ENCODE assay signal across 1 cellular context in genomic region chr11:76376746-76377558, GRCh38.
TF ChIP-seq lines count a peak whose summit lies in the region.

No MANE protein-coding gene starts in this region.

TF ChIP-seq in GM12878, 131 proteins besides CTCF, POLR2A, EP300 and RAD21 (continues in another document):
- TF ChIP-seq HDAC6 (IDR thresholded peaks at IDR 0.05; ENCODE audit: unreplicated experiment): no peak
- TF ChIP-seq ZNF384 (IDR thresholded peaks at IDR 0.05; ENCODE audit: borderline replicate concordance, low read depth, low read length): no peak
- no peak for TF ChIP-seq SP1 (IDR thresholded peaks at IDR 0.05; ENCODE audit: low read depth, low read length)
- TF ChIP-seq KAT2A (conservative IDR thresholded peaks at IDR 0.05; ENCODE audit: control insufficient read depth, low read depth, low read length): no peak
- TF ChIP-seq, protein P1, sequence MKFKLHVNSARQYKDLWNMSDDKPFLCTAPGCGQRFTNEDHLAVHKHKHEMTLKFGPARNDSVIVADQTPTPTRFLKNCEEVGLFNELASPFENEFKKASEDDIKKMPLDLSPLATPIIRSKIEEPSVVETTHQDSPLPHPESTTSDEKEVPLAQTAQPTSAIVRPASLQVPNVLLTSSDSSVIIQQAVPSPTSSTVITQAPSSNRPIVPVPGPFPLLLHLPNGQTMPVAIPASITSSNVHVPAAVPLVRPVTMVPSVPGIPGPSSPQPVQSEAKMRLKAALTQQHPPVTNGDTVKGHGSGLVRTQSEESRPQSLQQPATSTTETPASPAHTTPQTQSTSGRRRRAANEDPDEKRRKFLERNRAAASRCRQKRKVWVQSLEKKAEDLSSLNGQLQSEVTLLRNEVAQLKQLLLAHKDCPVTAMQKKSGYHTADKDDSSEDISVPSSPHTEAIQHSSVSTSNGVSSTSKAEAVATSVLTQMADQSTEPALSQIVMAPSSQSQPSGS (IDR thresholded peaks at IDR 0.05; ENCODE audit: low read length): peak; percentile 72
- TF ChIP-seq, protein P2, sequence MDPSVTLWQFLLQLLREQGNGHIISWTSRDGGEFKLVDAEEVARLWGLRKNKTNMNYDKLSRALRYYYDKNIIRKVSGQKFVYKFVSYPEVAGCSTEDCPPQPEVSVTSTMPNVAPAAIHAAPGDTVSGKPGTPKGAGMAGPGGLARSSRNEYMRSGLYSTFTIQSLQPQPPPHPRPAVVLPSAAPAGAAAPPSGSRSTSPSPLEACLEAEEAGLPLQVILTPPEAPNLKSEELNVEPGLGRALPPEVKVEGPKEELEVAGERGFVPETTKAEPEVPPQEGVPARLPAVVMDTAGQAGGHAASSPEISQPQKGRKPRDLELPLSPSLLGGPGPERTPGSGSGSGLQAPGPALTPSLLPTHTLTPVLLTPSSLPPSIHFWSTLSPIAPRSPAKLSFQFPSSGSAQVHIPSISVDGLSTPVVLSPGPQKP (IDR thresholded peaks at IDR 0.05; ENCODE audit: low read depth, low read length): peak; percentile 69; the same call in 1 of the 2 replicates
- TF ChIP-seq CBX3 (IDR thresholded peaks at IDR 0.05; ENCODE audit: borderline replicate concordance, low read depth): no peak
- TF ChIP-seq YBX1 (IDR thresholded peaks at IDR 0.05): no peak
- peak; percentile 58; the same call in 1 of the 2 replicates for TF ChIP-seq ZSCAN29 (IDR thresholded peaks at IDR 0.05)
- no peak for TF ChIP-seq NKRF (conservative IDR thresholded peaks at IDR 0.05)
- TF ChIP-seq EZH2 (IDR thresholded peaks at IDR 0.05; ENCODE audit: borderline replicate concordance, control insufficient read depth, low read depth, low read length): no peak
- TF ChIP-seq ETV6 (conservative IDR thresholded peaks at IDR 0.05 in 1 of 2, IDR thresholded peaks at IDR 0.05 in 1 of 2; ENCODE audit: borderline replicate concordance in 1 of 2, low read depth in 1 of 2): peak in 1 of 2 experiments; percentile 68; a peak in 2 of 4 replicates
- TF ChIP-seq, protein P3, sequence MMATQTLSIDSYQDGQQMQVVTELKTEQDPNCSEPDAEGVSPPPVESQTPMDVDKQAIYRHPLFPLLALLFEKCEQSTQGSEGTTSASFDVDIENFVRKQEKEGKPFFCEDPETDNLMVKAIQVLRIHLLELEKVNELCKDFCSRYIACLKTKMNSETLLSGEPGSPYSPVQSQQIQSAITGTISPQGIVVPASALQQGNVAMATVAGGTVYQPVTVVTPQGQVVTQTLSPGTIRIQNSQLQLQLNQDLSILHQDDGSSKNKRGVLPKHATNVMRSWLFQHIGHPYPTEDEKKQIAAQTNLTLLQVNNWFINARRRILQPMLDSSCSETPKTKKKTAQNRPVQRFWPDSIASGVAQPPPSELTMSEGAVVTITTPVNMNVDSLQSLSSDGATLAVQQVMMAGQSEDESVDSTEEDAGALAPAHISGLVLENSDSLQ (IDR thresholded peaks at IDR 0.05): no peak
- peak; percentile 95 for TF ChIP-seq NFIC (IDR thresholded peaks at IDR 0.05; ENCODE audit: low read depth, low read length)
- TF ChIP-seq, protein P4, sequence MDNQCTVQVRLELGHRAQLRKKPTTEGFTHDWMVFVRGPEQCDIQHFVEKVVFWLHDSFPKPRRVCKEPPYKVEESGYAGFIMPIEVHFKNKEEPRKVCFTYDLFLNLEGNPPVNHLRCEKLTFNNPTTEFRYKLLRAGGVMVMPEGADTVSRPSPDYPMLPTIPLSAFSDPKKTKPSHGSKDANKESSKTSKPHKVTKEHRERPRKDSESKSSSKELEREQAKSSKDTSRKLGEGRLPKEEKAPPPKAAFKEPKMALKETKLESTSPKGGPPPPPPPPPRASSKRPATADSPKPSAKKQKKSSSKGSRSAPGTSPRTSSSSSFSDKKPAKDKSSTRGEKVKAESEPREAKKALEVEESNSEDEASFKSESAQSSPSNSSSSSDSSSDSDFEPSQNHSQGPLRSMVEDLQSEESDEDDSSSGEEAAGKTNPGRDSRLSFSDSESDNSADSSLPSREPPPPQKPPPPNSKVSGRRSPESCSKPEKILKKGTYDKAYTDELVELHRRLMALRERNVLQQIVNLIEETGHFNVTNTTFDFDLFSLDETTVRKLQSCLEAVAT (IDR thresholded peaks at IDR 0.05): no peak
- no peak for TF ChIP-seq RELA (IDR thresholded peaks at IDR 0.05; ENCODE audit: borderline replicate concordance, partially characterized antibody)
- peak; percentile 65; the same call in 1 of the 2 replicates for TF ChIP-seq GABPA (IDR thresholded peaks at IDR 0.05; ENCODE audit: low read depth)
- TF ChIP-seq ZNF207 (IDR thresholded peaks at IDR 0.05; ENCODE audit: borderline replicate concordance): no peak
- no peak for TF ChIP-seq HDGF (IDR thresholded peaks at IDR 0.05)
- TF ChIP-seq ZNF24 (IDR thresholded peaks at IDR 0.05): 0 out of 2 replicates have a peak, but pooled peaks have one; percentile 21
- no peak for TF ChIP-seq HCFC1 (IDR thresholded peaks at IDR 0.05; ENCODE audit: low read length)
- TF ChIP-seq RBBP5 (conservative IDR thresholded peaks at IDR 0.05): no peak
- peak; percentile 98 for TF ChIP-seq RUNX3 (IDR thresholded peaks at IDR 0.05; ENCODE audit: low read length)
- TF ChIP-seq SPI1 (IDR thresholded peaks at IDR 0.05; ENCODE audit: borderline replicate concordance, insufficient read depth, low read depth, low read length): peak; percentile 8; the same call in 1 of the 2 replicates
- no peak for TF ChIP-seq NR2C2 (IDR thresholded peaks at IDR 0.05; ENCODE audit: borderline replicate concordance, control insufficient read depth, insufficient read length, low read depth)
- no peak for TF ChIP-seq TCF3 (IDR thresholded peaks at IDR 0.05; ENCODE audit: borderline replicate concordance, insufficient read depth, low read depth, low read length)
- TF ChIP-seq MEF2B (IDR thresholded peaks at IDR 0.05; ENCODE audit: partially characterized antibody, poor library complexity, severe bottlenecking): no peak
- TF ChIP-seq ZNF622 (IDR thresholded peaks at IDR 0.05): no peak
- TF ChIP-seq FOXK2 (IDR thresholded peaks at IDR 0.05): no peak
- no peak for TF ChIP-seq RB1 (IDR thresholded peaks at IDR 0.05; ENCODE audit: borderline replicate concordance)
- TF ChIP-seq FOXM1 (IDR thresholded peaks at IDR 0.05; ENCODE audit: low read depth, low read length): peak; percentile 79; the same call in 1 of the 2 replicates
- peak; percentile 52; the same call in 1 of the 2 replicates for TF ChIP-seq PAX5 (IDR thresholded peaks at IDR 0.05; ENCODE audit: borderline replicate concordance, low read depth, low read length)
- TF ChIP-seq HDAC2 (IDR thresholded peaks at IDR 0.05): no peak
- no peak for TF ChIP-seq NBN (IDR thresholded peaks at IDR 0.05)
- TF ChIP-seq MTA3 (IDR thresholded peaks at IDR 0.05; ENCODE audit: borderline replicate concordance, low read length): peak; percentile 89; the same call in 1 of the 2 replicates
- TF ChIP-seq, protein P5, sequence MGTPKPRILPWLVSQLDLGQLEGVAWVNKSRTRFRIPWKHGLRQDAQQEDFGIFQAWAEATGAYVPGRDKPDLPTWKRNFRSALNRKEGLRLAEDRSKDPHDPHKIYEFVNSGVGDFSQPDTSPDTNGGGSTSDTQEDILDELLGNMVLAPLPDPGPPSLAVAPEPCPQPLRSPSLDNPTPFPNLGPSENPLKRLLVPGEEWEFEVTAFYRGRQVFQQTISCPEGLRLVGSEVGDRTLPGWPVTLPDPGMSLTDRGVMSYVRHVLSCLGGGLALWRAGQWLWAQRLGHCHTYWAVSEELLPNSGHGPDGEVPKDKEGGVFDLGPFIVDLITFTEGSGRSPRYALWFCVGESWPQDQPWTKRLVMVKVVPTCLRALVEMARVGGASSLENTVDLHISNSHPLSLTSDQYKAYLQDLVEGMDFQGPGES (IDR thresholded peaks at IDR 0.05): no peak
- TF ChIP-seq SUPT20H (IDR thresholded peaks at IDR 0.05; ENCODE audit: borderline replicate concordance, control insufficient read depth, low read depth, low read length): no peak
- no peak for TF ChIP-seq KDM1A (IDR thresholded peaks at IDR 0.05; ENCODE audit: borderline replicate concordance)
- TF ChIP-seq CBFB (IDR thresholded peaks at IDR 0.05; ENCODE audit: low read depth): peak; percentile 61; the same call in 1 of the 2 replicates
- TF ChIP-seq, protein P6, sequence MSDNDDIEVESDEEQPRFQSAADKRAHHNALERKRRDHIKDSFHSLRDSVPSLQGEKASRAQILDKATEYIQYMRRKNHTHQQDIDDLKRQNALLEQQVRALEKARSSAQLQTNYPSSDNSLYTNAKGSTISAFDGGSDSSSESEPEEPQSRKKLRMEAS (IDR thresholded peaks at IDR 0.05; ENCODE audit: low read depth, low read length): no peak
- peak; percentile 99 for TF ChIP-seq JUNB (IDR thresholded peaks at IDR 0.05)
- TF ChIP-seq KLF5 (IDR thresholded peaks at IDR 0.05; ENCODE audit: partially characterized antibody): no peak
- TF ChIP-seq NRF1 (conservative IDR thresholded peaks at IDR 0.05; ENCODE audit: low read depth, low read length): no peak
- TF ChIP-seq RAD51 (IDR thresholded peaks at IDR 0.05): no peak
- peak; percentile 72; the same call in 1 of the 2 replicates for TF ChIP-seq DPF2 (IDR thresholded peaks at IDR 0.05)
- no peak for TF ChIP-seq ASH2L (IDR thresholded peaks at IDR 0.05; ENCODE audit: borderline replicate concordance, low read depth)
- TF ChIP-seq, protein P7, sequence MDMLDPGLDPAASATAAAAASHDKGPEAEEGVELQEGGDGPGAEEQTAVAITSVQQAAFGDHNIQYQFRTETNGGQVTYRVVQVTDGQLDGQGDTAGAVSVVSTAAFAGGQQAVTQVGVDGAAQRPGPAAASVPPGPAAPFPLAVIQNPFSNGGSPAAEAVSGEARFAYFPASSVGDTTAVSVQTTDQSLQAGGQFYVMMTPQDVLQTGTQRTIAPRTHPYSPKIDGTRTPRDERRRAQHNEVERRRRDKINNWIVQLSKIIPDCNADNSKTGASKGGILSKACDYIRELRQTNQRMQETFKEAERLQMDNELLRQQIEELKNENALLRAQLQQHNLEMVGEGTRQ (IDR thresholded peaks at IDR 0.05; ENCODE audit: borderline replicate concordance, low read depth, low read length): no peak
- no peak for TF ChIP-seq SIX5 (IDR thresholded peaks at IDR 0.05; ENCODE audit: low read depth, low read length, severe bottlenecking)
- TF ChIP-seq, protein P8, sequence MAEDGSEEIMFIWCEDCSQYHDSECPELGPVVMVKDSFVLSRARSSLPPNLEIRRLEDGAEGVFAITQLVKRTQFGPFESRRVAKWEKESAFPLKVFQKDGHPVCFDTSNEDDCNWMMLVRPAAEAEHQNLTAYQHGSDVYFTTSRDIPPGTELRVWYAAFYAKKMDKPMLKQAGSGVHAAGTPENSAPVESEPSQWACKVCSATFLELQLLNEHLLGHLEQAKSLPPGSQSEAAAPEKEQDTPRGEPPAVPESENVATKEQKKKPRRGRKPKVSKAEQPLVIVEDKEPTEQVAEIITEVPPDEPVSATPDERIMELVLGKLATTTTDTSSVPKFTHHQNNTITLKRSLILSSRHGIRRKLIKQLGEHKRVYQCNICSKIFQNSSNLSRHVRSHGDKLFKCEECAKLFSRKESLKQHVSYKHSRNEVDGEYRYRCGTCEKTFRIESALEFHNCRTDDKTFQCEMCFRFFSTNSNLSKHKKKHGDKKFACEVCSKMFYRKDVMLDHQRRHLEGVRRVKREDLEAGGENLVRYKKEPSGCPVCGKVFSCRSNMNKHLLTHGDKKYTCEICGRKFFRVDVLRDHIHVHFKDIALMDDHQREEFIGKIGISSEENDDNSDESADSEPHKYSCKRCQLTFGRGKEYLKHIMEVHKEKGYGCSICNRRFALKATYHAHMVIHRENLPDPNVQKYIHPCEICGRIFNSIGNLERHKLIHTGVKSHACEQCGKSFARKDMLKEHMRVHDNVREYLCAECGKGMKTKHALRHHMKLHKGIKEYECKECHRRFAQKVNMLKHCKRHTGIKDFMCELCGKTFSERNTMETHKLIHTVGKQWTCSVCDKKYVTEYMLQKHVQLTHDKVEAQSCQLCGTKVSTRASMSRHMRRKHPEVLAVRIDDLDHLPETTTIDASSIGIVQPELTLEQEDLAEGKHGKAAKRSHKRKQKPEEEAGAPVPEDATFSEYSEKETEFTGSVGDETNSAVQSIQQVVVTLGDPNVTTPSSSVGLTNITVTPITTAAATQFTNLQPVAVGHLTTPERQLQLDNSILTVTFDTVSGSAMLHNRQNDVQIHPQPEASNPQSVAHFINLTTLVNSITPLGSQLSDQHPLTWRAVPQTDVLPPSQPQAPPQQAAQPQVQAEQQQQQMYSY (CRISPR knock-in tag; IDR thresholded peaks at IDR 0.05): no peak
- peak; percentile 69 for TF ChIP-seq TCF7 (IDR thresholded peaks at IDR 0.05; ENCODE audit: borderline replicate concordance)
- TF ChIP-seq SREBF1 (IDR thresholded peaks at IDR 0.05; ENCODE audit: low read length): no peak
- TF ChIP-seq CHD2 (IDR thresholded peaks at IDR 0.05; ENCODE audit: borderline replicate concordance, low read depth, low read length): no peak
- no peak for TF ChIP-seq TARDBP (IDR thresholded peaks at IDR 0.05; ENCODE audit: borderline replicate concordance)
- TF ChIP-seq BMI1 (IDR thresholded peaks at IDR 0.05; ENCODE audit: borderline replicate concordance): 0 out of 2 replicates have a peak, but pooled peaks have one; percentile 49
- peak; percentile 69; the same call in 1 of the 2 replicates for TF ChIP-seq JUND (IDR thresholded peaks at IDR 0.05; ENCODE audit: low read depth, low read length)
- TF ChIP-seq WRNIP1 (IDR thresholded peaks at IDR 0.05; ENCODE audit: borderline replicate concordance, low read depth, low read length): no peak
- TF ChIP-seq NR2F1 (conservative IDR thresholded peaks at IDR 0.05): peak; percentile 74
- no peak for TF ChIP-seq MXI1 (IDR thresholded peaks at IDR 0.05; ENCODE audit: low read depth, low read length)
- TF ChIP-seq IKZF2 (IDR thresholded peaks at IDR 0.05): peak; percentile 52 to 63; a peak in 3 of 4 replicates
- no peak for TF ChIP-seq SMARCA5 (IDR thresholded peaks at IDR 0.05)
